In the genomic region with DNA sequence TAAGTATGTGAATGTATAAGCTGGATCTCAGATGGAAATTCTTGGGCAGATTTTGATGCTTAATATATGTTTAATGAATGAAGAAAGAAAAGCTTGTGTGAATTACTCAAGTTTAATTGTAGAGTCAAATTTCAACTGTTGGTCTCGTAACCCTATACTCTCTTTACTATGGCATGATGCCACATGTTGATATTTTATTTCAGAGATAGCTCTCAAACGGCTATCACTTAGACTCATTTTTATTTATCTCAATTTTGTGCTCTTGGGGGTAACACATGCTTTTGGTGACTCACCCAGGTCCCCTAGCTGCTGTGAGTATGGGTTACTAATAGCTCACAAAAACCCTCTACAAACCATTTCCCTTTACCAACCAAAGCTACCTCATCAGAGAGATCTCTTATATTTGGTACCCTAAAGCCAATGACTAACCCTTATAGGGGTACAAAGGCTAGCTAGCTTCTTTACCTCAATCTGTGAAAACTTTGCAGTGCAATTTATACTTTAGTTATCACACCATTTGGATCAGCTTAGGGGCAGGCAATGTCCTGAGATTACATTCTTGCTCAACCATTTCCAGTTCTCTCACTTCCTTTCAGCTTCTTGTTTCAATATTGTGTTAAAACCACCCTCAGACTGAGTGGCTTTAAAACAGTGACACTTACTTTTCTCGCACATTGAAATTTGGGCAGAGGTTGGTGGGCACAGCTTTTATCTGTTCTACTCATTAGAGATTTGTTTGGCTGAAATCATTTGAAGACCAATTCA, we compare ENCODE assay signal across 20 cellular contexts.
DNase-seq lines count a peak whose midpoint lies in the region; ATAC-seq and TF ChIP-seq lines count a peak whose summit lies in the region.
"Had no signal": no experiment of that assay in that cellular context is flagged by ENCODE, and none has a peak within 500 bp of the region (broad histone marks: within the 10 kb centered on the region; RNA-seq: fewer than 3 reads in every experiment).

No MANE protein-coding gene starts in this region.

- H3K27me3 ChIP-seq in A673 (replicated peaks; ENCODE audit: insufficient read depth, low read depth, low read length, poor library complexity) (no peaks in the 10 kb centered on the region), SJCRH30 (no peaks in the 10 kb centered on the region)
- H3K27me3 ChIP-seq: heart right ventricle, left lung, right lobe of liver had no signal

- peak overlapping the region; percentile 96 for H3K27ac ChIP-seq in A673 (ENCODE audit: low read depth, low read length, poor library complexity, severe bottlenecking)
- H3K27ac ChIP-seq in SJCRH30 = peak overlapping the region; percentile 13; the same call in 1 of the 2 replicates
- H3K27ac ChIP-seq: heart right ventricle, left lung, right lobe of liver had no signal

- H3K4me3 ChIP-seq in A673 (ENCODE audit: low read depth, low read length, poor library complexity, severe bottlenecking) (no peak overlapping the region), SJCRH30 (no peak overlapping the region)
- H3K4me3 ChIP-seq: heart right ventricle, K562, left lung, right lobe of liver had no signal

- intact Hi-C loops in A673 (cut with micrococcal nuclease; ENCODE audit: unreplicated experiment) = loop anchor here (5.0 kb wide), 1 partner anchor 506 kb away; no protein-coding TSS in a partner anchor
- intact Hi-C loops in left colon (cut with DNase I, micrococcal nuclease) = loop anchor here in 1 of 2 donors (10.0 kb wide), 1 partner anchor 56 kb away; no protein-coding TSS in a partner anchor

- H3K36me3 ChIP-seq in A673 (ENCODE audit: insufficient read depth, low read length, poor library complexity, severe bottlenecking) (no peaks in the 10 kb centered on the region), SJCRH30 (no peaks in the 10 kb centered on the region)
- H3K36me3 ChIP-seq: heart right ventricle, left lung, right lobe of liver had no signal

- ATAC-seq in left colon = no peak
- ATAC-seq: heart right ventricle, K562, left lung had no signal

- DNase-seq in A673 (ENCODE audit: low spot score) = peak; percentile 84
- peak; percentile 7 for DNase-seq in HT1080 (ENCODE audit: low read depth)
- peak; percentile 74 for DNase-seq in NCI-H69 (lab: John Stamatoyannopoulos, UW)
- peak in 1 of 2 experiments; percentile 18 for DNase-seq in SJCRH30
- no peak for DNase-seq in left colon
- DNase-seq in stimulated activated CD4-positive, alpha-beta T cell treated with anti-CD3 and anti-CD28 coated beads, Interleukin-4, amount 100 ng/mL, for 24 hours = no peak
- no peak for DNase-seq in C1 segment of cervical spinal cord (lab: John Stamatoyannopoulos, UW)
- DNase-seq: activated CD4-positive, alpha-beta memory T cell treated with anti-CD3 and anti-CD28 coated beads for 36 hours; activated CD4-positive, CD25-positive, alpha-beta regulatory T cell; activated naive CD8-positive, alpha-beta T cell treated with anti-CD3 and anti-CD28 coated beads for 36 hours; CD4-positive, CD25-positive, alpha-beta regulatory T cell; cerebellar nuclear complex; H9; heart right ventricle; left lung; NCI-H774; right lobe of liver; RPMI8226; stimulated activated CD8-positive, alpha-beta memory T cell treated with anti-CD3 and anti-CD28 coated beads, Interleukin-4, amount 100 ng/mL, for 48 hours had no signal

- TF ChIP-seq CTCF in A673 (conservative IDR thresholded peaks at IDR 0.05; ENCODE audit: low read depth, low read length) = no peak

- POLR2A ChIA-PET in A673 (lab: Charles Lee; ENCODE audit: low non-redundant PET) = interaction anchor here (0.8 kb wide), 1 partner anchor 1720 kb away, joined by 4 read pairs; no protein-coding TSS in a partner anchor

- CTCF ChIA-PET in A673 (lab: Charles Lee) = interaction anchor here (0.7 kb wide), 1 partner anchor 505 kb away, joined by 3 read pairs; no protein-coding TSS in a partner anchor

- H3K4me1 ChIP-seq in A673 (ENCODE audit: insufficient read depth, low read length, poor library complexity, severe bottlenecking) (peaks cover 48% of the 10 kb centered on the region), SJCRH30 (peaks cover 10% of the 10 kb centered on the region)
- H3K4me1 ChIP-seq: heart right ventricle, left lung, right lobe of liver had no signal

- BruUV-seq in A673 (replicated peaks; lab: Mats Ljungman, UMichigan) = no TSS peak

- H3K9me3 ChIP-seq in A673 (ENCODE audit: low read depth, low read length, poor library complexity, severe bottlenecking) = no peaks in the 10 kb centered on the region
- no peaks in the 10 kb centered on the region for H3K9me3 ChIP-seq in SJCRH30 (replicated peaks)
- H3K9me3 ChIP-seq: heart right ventricle, left lung, right lobe of liver had no signal

Comparison
In these comparisons a context has a peak if more than half of its experiments do, and no peak if none do; other contexts are left out.
1. DNase-seq: peak in A673 (single experiment), HT1080 (single experiment) and NCI-H69 (single experiment); none in left colon (0 of 2), stimulated activated CD4-positive, alpha-beta T cell treated with anti-CD3 and anti-CD28 coated beads, Interleukin-4, amount 100 ng/mL, for 24 hours (single experiment) and C1 segment of cervical spinal cord (0 of 14).